In the genomic region with DNA sequence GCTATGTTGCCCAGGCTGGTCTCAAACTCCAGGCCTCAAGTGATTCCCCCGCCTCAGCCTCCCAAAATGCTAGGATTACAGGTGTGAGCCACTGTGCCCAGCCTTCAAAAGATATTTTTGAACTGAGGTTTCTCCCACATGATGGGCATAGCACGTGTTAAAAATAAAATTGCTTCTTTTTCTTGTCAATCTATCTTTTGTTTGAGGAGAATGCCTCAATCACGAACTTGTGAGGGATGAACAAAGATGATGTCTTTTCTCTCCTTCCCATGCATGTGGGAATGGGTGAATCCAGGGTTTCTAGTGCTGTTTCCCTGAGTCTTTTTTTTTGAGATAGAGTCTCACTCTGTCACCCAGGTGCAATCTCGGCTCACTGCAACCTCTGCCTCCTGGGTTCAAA, we compare ENCODE assay signal across 19 cellular contexts.
"Had no signal": no experiment of that assay in that cellular context is flagged by ENCODE, and none has a peak within 500 bp of the region (broad histone marks: within the 10 kb centered on the region; RNA-seq: fewer than 3 reads in every experiment).

No MANE protein-coding gene starts in this region.

- H3K9me3 Mint-ChIP-seq: stimulated activated effector memory CD8-positive, alpha-beta T cell treated with anti-CD3 and anti-CD28 coated beads, Interleukin-12 subunit alpha, Interleukin-12 subunit beta, amount 100 ng/mL, for 72 hours; stimulated activated naive CD8-positive, alpha-beta T cell treated with anti-CD3 and anti-CD28 coated beads, Interleukin-15, Interleukin-2, amounts not matched to agents 100 ng/mL and 50 ng/mL, for 24 hours had no signal

- H3K27ac ChIP-seq: foreskin keratinocyte, right lobe of liver, tibial artery, uterus had no signal

- H3K36me3 Mint-ChIP-seq: stimulated activated effector memory CD8-positive, alpha-beta T cell treated with anti-CD3 and anti-CD28 coated beads, Interleukin-12 subunit alpha, Interleukin-12 subunit beta, amount 100 ng/mL, for 72 hours had no signal

- H3K4me1 ChIP-seq: foreskin keratinocyte, right lobe of liver, tibial artery, uterus had no signal

- DNase-seq: dermis blood vessel endothelial cell; endodermal cell; foreskin keratinocyte; heart left ventricle; hippocampal formation; left colon; mammary epithelial cell; naive thymus-derived CD4-positive, alpha-beta T cell; nephron progenitor cell; retina; right lobe of liver; stimulated activated CD4-positive, alpha-beta T cell treated with anti-CD3 and anti-CD28 coated beads, Interleukin-4, amount 100 ng/mL, for 1 hour; stimulated activated CD8-positive, alpha-beta memory T cell treated with anti-CD3 and anti-CD28 coated beads, Interleukin-4, amount 100 ng/mL, for 48 hours; tibial artery; upper lobe of left lung; uterus had no signal

- H3K9me3 ChIP-seq: heart left ventricle, psoas muscle, right lobe of liver, tibial artery, upper lobe of left lung, uterus had no signal

- H3K36me3 ChIP-seq: heart left ventricle, right lobe of liver, tibial artery, upper lobe of left lung, uterus had no signal

- H3K4me3 ChIP-seq: heart left ventricle, psoas muscle, right lobe of liver, tibial artery, upper lobe of left lung, uterus had no signal

- H3K27me3 Mint-ChIP-seq: stimulated activated naive CD8-positive, alpha-beta T cell treated with anti-CD3 and anti-CD28 coated beads, Interleukin-15, Interleukin-2, amounts not matched to agents 100 ng/mL and 50 ng/mL, for 24 hours had no signal

- H3K4me1 Mint-ChIP-seq: stimulated activated effector memory CD8-positive, alpha-beta T cell treated with anti-CD3 and anti-CD28 coated beads, Interleukin-12 subunit alpha, Interleukin-12 subunit beta, amount 100 ng/mL, for 72 hours had no signal

- H3K4me3 Mint-ChIP-seq: endodermal cell; naive thymus-derived CD4-positive, alpha-beta T cell; nephron progenitor cell; stimulated activated effector memory CD8-positive, alpha-beta T cell treated with anti-CD3 and anti-CD28 coated beads, Interleukin-12 subunit alpha, Interleukin-12 subunit beta, amount 100 ng/mL, for 72 hours; stimulated activated naive CD8-positive, alpha-beta T cell treated with anti-CD3 and anti-CD28 coated beads, Interleukin-15, Interleukin-2, amounts not matched to agents 100 ng/mL and 50 ng/mL, for 24 hours had no signal

- ATAC-seq: foreskin keratinocyte; heart left ventricle; left colon; naive thymus-derived CD4-positive, alpha-beta T cell; psoas muscle; stimulated activated effector memory CD8-positive, alpha-beta T cell treated with anti-CD3 and anti-CD28 coated beads, Interleukin-12 subunit alpha, Interleukin-12 subunit beta, amount 100 ng/mL, for 72 hours had no signal

- H3K27me3 ChIP-seq: foreskin keratinocyte, heart left ventricle, right lobe of liver, tibial artery, upper lobe of left lung, uterus had no signal

- H3K27ac Mint-ChIP-seq: endodermal cell; nephron progenitor cell; stimulated activated effector memory CD8-positive, alpha-beta T cell treated with anti-CD3 and anti-CD28 coated beads, Interleukin-12 subunit alpha, Interleukin-12 subunit beta, amount 100 ng/mL, for 72 hours; stimulated activated naive CD8-positive, alpha-beta T cell treated with anti-CD3 and anti-CD28 coated beads, Interleukin-15, Interleukin-2, amounts not matched to agents 100 ng/mL and 50 ng/mL, for 24 hours had no signal
